In the genomic region with DNA sequence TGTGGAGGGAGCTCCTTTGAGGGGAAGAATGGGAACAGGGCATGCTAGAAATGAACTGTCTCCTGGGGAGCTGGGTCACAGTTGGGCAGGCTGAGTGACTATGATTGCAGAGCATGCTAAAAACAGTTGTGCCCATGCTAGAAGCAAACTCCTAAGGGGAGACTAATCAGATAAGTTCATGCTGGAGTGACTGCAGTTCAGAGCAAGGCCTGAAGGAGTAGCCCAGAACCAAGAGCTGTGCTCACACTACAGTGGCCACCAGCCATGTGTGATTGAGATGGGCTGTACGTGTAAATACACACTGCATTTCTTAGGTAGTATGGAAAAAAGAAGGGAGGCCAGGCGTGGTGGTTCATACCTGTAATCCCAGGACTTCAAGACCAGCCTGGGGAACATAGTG, we compare ENCODE assay signal across 13 cellular contexts. TPM values are rescaled to one million over a fixed set of nuclear protein-coding genes. Genes with fewer than 3 reads are reported as not detected.
DNase-seq lines count a peak whose midpoint lies in the region; ATAC-seq and TF ChIP-seq lines count a peak whose summit lies in the region.
"Had no signal": no experiment of that assay in that cellular context is flagged by ENCODE, and none has a peak within 500 bp of the region (broad histone marks: within the 10 kb centered on the region; RNA-seq: fewer than 3 reads in every experiment).

No MANE protein-coding gene starts in this region.

- H3K27ac ChIP-seq in foreskin keratinocyte: no peak overlapping the region
- H3K27ac ChIP-seq: neutrophil had no signal

- in situ Hi-C loops in ACHN (cut with HindIII; ENCODE audit: low pct_ligation_motif_present, low pct_unique_long_range_greater_than_20kb, low sequenced_read_pairs): no loop called here

- no peak overlapping the region for H3K27ac Mint-ChIP-seq in T-helper 17 cell
- H3K27ac Mint-ChIP-seq: activated T-cell treated with anti-CD3 and anti-CD28 coated beads, Interleukin-2, amount 50 U/mL, for 72 hours had no signal

- no peaks in the 10 kb centered on the region for H3K27me3 Mint-ChIP-seq in T-helper 17 cell
- H3K27me3 Mint-ChIP-seq: CD4-positive, CD25-positive, alpha-beta regulatory T cell had no signal

- no peaks in the 10 kb centered on the region for H3K9me3 ChIP-seq in T-helper 17 cell (ENCODE audit: control insufficient read depth, low read length, poor library complexity, severe bottlenecking)
- H3K9me3 ChIP-seq: neutrophil had no signal

- peak; percentile 45; the same call in 2 of the 3 replicates for TF ChIP-seq CTCF in GM12872 (IDR thresholded peaks at IDR 0.05; ENCODE audit: insufficient read depth, low read depth, low read length)
- peak; percentile 35 for TF ChIP-seq CTCF in foreskin keratinocyte (conservative IDR thresholded peaks at IDR 0.05)

- peaks cover 2% of the 10 kb centered on the region for H3K36me3 Mint-ChIP-seq in T-helper 17 cell (ENCODE audit: low read depth)

- no peaks in the 10 kb centered on the region for H3K27me3 ChIP-seq in foreskin keratinocyte
- H3K27me3 ChIP-seq: neutrophil had no signal

- no peak overlapping the region for H3K4me3 Mint-ChIP-seq in T-helper 17 cell
- H3K4me3 Mint-ChIP-seq: activated T-cell treated with anti-CD3 and anti-CD28 coated beads, Interleukin-2, amount 50 U/mL, for 72 hours; CD4-positive, CD25-positive, alpha-beta regulatory T cell had no signal

- peaks cover 15% of the 10 kb centered on the region for H3K4me1 Mint-ChIP-seq in T-helper 17 cell

- no peaks in the 10 kb centered on the region for H3K4me1 ChIP-seq in foreskin keratinocyte

- peak; percentile 44 for ATAC-seq in T-helper 17 cell
- peak; percentile 57 for ATAC-seq in foreskin keratinocyte

- DNase-seq in ACHN: peak; percentile 14
- no peak for DNase-seq in T-helper 17 cell
- no peak for DNase-seq in foreskin keratinocyte
- no peak for DNase-seq in SKM-1 (lab: John Stamatoyannopoulos, UW; ENCODE audit: unreplicated experiment)
- no peak for DNase-seq in D341Med (ENCODE audit: low spot score)
- DNase-seq in AG20443 (ENCODE audit: low spot score): no peak
- DNase-seq in T-helper 1 cell: no peak
- DNase-seq: activated T-cell treated with anti-CD3 and anti-CD28 coated beads, Interleukin-2, amount 50 U/mL, for 72 hours; aorta; CD4-positive, CD25-positive, alpha-beta regulatory T cell; NCI-H1417 treated with DMSO at 0.1 percent for 48 hours had no signal

RNA-seq across cellular contexts. Expression of gene AK1, which starts 10.3 kb away (rescaled TPM):
- total RNA-seq in T-helper 17 cell: 10 to 100 TPM; 35.9 to 66.5 TPM
- 60.7 and 62.6 TPM in 2 replicates for total RNA-seq in foreskin keratinocyte
- 99.6 and 106 TPM in 2 replicates for polyA plus RNA-seq in foreskin keratinocyte

RNA-seq across cellular contexts. Expression of gene ST6GALNAC6, which starts 11.6 kb away (rescaled TPM):
- total RNA-seq in T-helper 17 cell (100 to 1,000 TPM in 1 of 2 donors, 10 to 100 TPM in 1; 74.5 to 108 TPM), foreskin keratinocyte (23.2 and 27.1 TPM in 2 replicates)
- 24.3 and 27.7 TPM in 2 replicates for polyA plus RNA-seq in foreskin keratinocyte

RNA-seq across cellular contexts. Expression of gene ST6GALNAC4, which starts 29.0 kb away (rescaled TPM):
- total RNA-seq in T-helper 17 cell (10 to 100 TPM; 18.5 to 22.1 TPM), foreskin keratinocyte (16.6 and 18.5 TPM in 2 replicates)
- polyA plus RNA-seq in foreskin keratinocyte: 19.9 and 21.3 TPM in 2 replicates

RNA-seq across cellular contexts. Expression of gene ENG, which starts 33.3 kb away (rescaled TPM):
- total RNA-seq in T-helper 17 cell (1 to 10 TPM; 3.2 to 6.4 TPM), foreskin keratinocyte (3.1 TPM in 2 replicates)
- 4.9 and 5.4 TPM in 2 replicates for polyA plus RNA-seq in foreskin keratinocyte

RNA-seq across cellular contexts. Expression of gene PIP5KL1, which starts 42.8 kb away (rescaled TPM):
- total RNA-seq in T-helper 17 cell (1 to 10 TPM; 2.1 to 2.3 TPM), foreskin keratinocyte (4.7 and 6.3 TPM in 2 replicates)
- 4.8 and 7.9 TPM in 2 replicates for polyA plus RNA-seq in foreskin keratinocyte
